Comparison of ENCODE assay signal across 8 cellular contexts in the genomic region with DNA sequence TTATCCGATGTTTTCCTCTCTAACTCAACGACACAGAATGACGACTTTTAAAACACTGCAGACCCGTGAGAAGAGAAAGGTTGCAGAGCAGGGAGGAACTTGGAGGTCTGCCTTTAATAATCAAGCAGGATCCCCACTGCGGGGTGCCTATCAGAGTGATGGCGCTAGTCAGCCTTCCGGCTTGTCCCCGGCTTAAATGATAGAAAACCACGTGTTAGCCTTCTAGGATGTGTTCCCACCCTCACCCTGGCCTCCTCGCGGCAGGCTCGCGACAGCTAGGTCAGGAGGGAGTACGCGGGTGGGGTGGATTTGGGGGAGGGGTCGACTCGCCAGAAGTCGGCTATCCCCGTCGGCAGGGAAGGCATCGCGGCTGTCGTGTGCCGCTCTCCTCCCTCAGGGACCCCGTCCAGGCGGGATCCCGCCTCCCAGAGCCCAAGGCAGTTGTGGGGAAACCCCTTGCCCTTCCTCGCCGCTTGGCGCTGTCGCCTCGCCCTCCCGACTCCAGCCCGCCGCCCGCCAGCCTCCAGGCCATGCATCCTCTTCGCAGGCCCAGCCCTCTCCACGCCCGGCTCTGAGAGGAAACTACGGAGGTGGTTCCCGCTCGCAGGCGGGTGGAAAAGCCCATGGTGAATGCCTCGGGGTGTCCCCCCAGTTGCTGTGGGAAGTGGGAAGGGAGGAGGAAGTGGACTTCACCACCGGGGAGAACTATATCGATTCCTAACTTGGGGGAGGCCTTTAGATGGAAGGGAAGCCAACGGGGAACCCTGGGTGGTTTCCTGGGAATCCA. TPM values are rescaled to one million over a fixed set of nuclear protein-coding genes. Genes with fewer than 3 reads are reported as not detected.
DNase-seq lines count a peak whose midpoint lies in the region; ATAC-seq, FAIRE-seq and TF ChIP-seq lines count a peak whose summit lies in the region.

No MANE protein-coding gene starts in this region.

- CTCF ChIA-PET in PC-9 (lab: Charles Lee): no interaction called here
- CTCF ChIA-PET in naive thymus-derived CD4-positive, alpha-beta T cell (lab: Charles Lee): interaction anchor here (0.7 to 3.1 kb wide), 5 partner anchors 65 to 445 kb away, joined by 3 to 16 read pairs (median 4); no protein-coding TSS in a partner anchor

- H3K4me3 Mint-ChIP-seq in activated T-cell treated with anti-CD3 and anti-CD28 coated beads, Interleukin-2, amount 50 U/mL, for 72 hours: peak overlapping the region; percentile 95 to 97
- peak overlapping the region; percentile 94 to 100 (median 98) for H3K4me3 Mint-ChIP-seq in naive thymus-derived CD4-positive, alpha-beta T cell
- peak overlapping the region; percentile 87 for H3K4me3 Mint-ChIP-seq in stimulated activated naive B cell treated with anti-CD40 and anti-IgM and Interleukin-4, amounts not matched to agents 10 μg/mL and 1 μg/mL and 100 μg/mL, for 72 hours

- peaks cover 38% of the 10 kb centered on the region for H3K4me1 Mint-ChIP-seq in activated T-cell treated with anti-CD3 and anti-CD28 coated beads, Interleukin-2, amount 50 U/mL, for 72 hours (ENCODE audit: low read depth)
- H3K4me1 Mint-ChIP-seq in naive thymus-derived CD4-positive, alpha-beta T cell: peaks cover 3 to 32% (median 14%) of the 10 kb centered on the region in 7 donors
- peaks cover 18 to 22% of the 10 kb centered on the region in 2 donors for H3K4me1 Mint-ChIP-seq in stimulated activated naive B cell treated with anti-CD40 and anti-IgM and Interleukin-4, amounts not matched to agents 10 μg/mL and 1 μg/mL and 100 μg/mL, for 72 hours

- H3K9me3 Mint-ChIP-seq in activated T-cell treated with anti-CD3 and anti-CD28 coated beads, Interleukin-2, amount 50 U/mL, for 72 hours: no peaks in the 10 kb centered on the region
- H3K9me3 Mint-ChIP-seq in naive thymus-derived CD4-positive, alpha-beta T cell: peaks cover 0 to 6% (median 0%) of the 10 kb centered on the region in 11 donors
- no peaks in the 10 kb centered on the region for H3K9me3 Mint-ChIP-seq in stimulated activated naive B cell treated with anti-CD40 and anti-IgM and Interleukin-4, amounts not matched to agents 10 μg/mL and 1 μg/mL and 100 μg/mL, for 72 hours

- H3K4me1 ChIP-seq in PC-9 (replicated peaks; ENCODE audit: insufficient read depth): peaks cover 63% of the 10 kb centered on the region
- H3K4me1 ChIP-seq in naive thymus-derived CD4-positive, alpha-beta T cell (ENCODE audit: control insufficient read depth in 2 of 2, insufficient read depth in 2 of 2, low read length in 2 of 2): peaks cover 17 to 30% of the 10 kb centered on the region in 2 donors

- H3K27ac ChIP-seq in PC-9: peak overlapping the region; percentile 94
- peak overlapping the region; percentile 90 for H3K27ac ChIP-seq in naive thymus-derived CD4-positive, alpha-beta T cell (ENCODE audit: low read depth, low read length)

- H3K27ac Mint-ChIP-seq in activated T-cell treated with anti-CD3 and anti-CD28 coated beads, Interleukin-2, amount 50 U/mL, for 72 hours: peak overlapping the region; percentile 96
- peak overlapping the region in 8 of 9 donors; percentile 97 to 100 (median 99) for H3K27ac Mint-ChIP-seq in naive thymus-derived CD4-positive, alpha-beta T cell
- H3K27ac Mint-ChIP-seq in stimulated activated naive B cell treated with anti-CD40 and anti-IgM and Interleukin-4, amounts not matched to agents 10 μg/mL and 1 μg/mL and 100 μg/mL, for 72 hours: peak overlapping the region; percentile 98

- peaks cover 3 to 4% of the 10 kb centered on the region in 2 donors for H3K36me3 Mint-ChIP-seq in activated T-cell treated with anti-CD3 and anti-CD28 coated beads, Interleukin-2, amount 50 U/mL, for 72 hours (ENCODE audit: insufficient read depth in 2 of 2)
- peaks cover 0 to 8% (median 0%) of the 10 kb centered on the region in 5 donors for H3K36me3 Mint-ChIP-seq in naive thymus-derived CD4-positive, alpha-beta T cell
- H3K36me3 Mint-ChIP-seq in stimulated activated naive B cell treated with anti-CD40 and anti-IgM and Interleukin-4, amounts not matched to agents 10 μg/mL and 1 μg/mL and 100 μg/mL, for 72 hours: peaks cover 6 to 14% of the 10 kb centered on the region in 2 donors

- H3K27me3 Mint-ChIP-seq in activated T-cell treated with anti-CD3 and anti-CD28 coated beads, Interleukin-2, amount 50 U/mL, for 72 hours (ENCODE audit: low read depth): no peaks in the 10 kb centered on the region
- H3K27me3 Mint-ChIP-seq in naive thymus-derived CD4-positive, alpha-beta T cell: peaks cover 0 to 13% (median 0%) of the 10 kb centered on the region in 5 donors
- H3K27me3 Mint-ChIP-seq in stimulated activated naive B cell treated with anti-CD40 and anti-IgM and Interleukin-4, amounts not matched to agents 10 μg/mL and 1 μg/mL and 100 μg/mL, for 72 hours: no peaks in the 10 kb centered on the region

- H3K9me2 ChIP-seq in PC-9 (ENCODE audit: insufficient read depth): no peaks in the 10 kb centered on the region

- H3F3A ChIP-seq in PC-9 (ENCODE audit: insufficient read depth, low read depth): peaks cover 47% of the 10 kb centered on the region

- no peak for FAIRE-seq in D721Med (lab: Jason Lieb, UNC)

- no peaks in the 10 kb centered on the region for H3K27me3 ChIP-seq in PC-9 (ENCODE audit: insufficient read depth, low read depth)
- H3K27me3 ChIP-seq in naive thymus-derived CD4-positive, alpha-beta T cell (ENCODE audit: control insufficient read depth in 2 of 2, insufficient read depth in 2 of 2, low read length in 2 of 2): no peaks in the 10 kb centered on the region

- H3K4me2 ChIP-seq in PC-9: peak overlapping the region; percentile 81

- POLR2A ChIA-PET in PC-9 (lab: Charles Lee; ENCODE audit: unreplicated experiment): interaction anchor here (0.6 kb wide), 1 partner anchor 170 kb away, joined by 8 read pairs; no protein-coding TSS in a partner anchor
- POLR2A ChIA-PET in naive thymus-derived CD4-positive, alpha-beta T cell (lab: Charles Lee): interaction anchor here (0.9 to 2.2 kb wide), 2 partner anchors 162 to 1833 kb away, joined by 3 to 10 read pairs; no protein-coding TSS in a partner anchor

- peaks cover 5% of the 10 kb centered on the region for H4K20me1 ChIP-seq in PC-9 (ENCODE audit: insufficient read depth)

- intact Hi-C loops in PC-9 (cut with micrococcal nuclease; ENCODE audit: unreplicated experiment): loop anchor here (1.0 to 5.0 kb wide), 9 partner anchors 17 to 504 kb away; partner anchors contain the start of genes ARPC5 and LAMC1
- intact Hi-C loops in naive thymus-derived CD4-positive, alpha-beta T cell (cut with micrococcal nuclease): loop anchor here (1.0 to 5.0 kb wide), 28 partner anchors 7 to 1846 kb away; partner anchors contain the start of genes IVNS1ABP (in 2 of the 2), RNF2 (in 2 of the 2), SWT1 (in 2 of the 2) and TRMT1L (in 2 of the 2)

- no peaks in the 10 kb centered on the region for H3K9me3 ChIP-seq in PC-9 (ENCODE audit: insufficient read depth, low read depth)
- no peaks in the 10 kb centered on the region for H3K9me3 ChIP-seq in naive thymus-derived CD4-positive, alpha-beta T cell (ENCODE audit: control insufficient read depth in 2 of 3, low read length in 3 of 3)

- H2AFZ ChIP-seq in PC-9: peak overlapping the region; percentile 84

- DNase-seq in D721Med (ENCODE audit: insufficient read length, low spot score) (no peak), HuH-7.5 (ENCODE audit: low spot score) (peak; percentile 18), PC-9 (peak; percentile 75 to 77), fibroblast of gingiva (ENCODE audit: low read depth) (peak; percentile 86)
- DNase-seq in activated T-cell treated with anti-CD3 and anti-CD28 coated beads, Interleukin-2, amount 50 U/mL, for 72 hours: peak; percentile 73 to 76
- DNase-seq in naive thymus-derived CD4-positive, alpha-beta T cell: peak; percentile 49 to 83 (median 55)
- DNase-seq in stimulated activated naive B cell treated with anti-CD40 and anti-IgM and Interleukin-4, amounts not matched to agents 10 μg/mL and 1 μg/mL and 100 μg/mL, for 72 hours: peak; percentile 78

- peaks cover 39% of the 10 kb centered on the region for H3K79me2 ChIP-seq in PC-9 (ENCODE audit: low read depth)

- H3K4me3 ChIP-seq in PC-9: peak overlapping the region; percentile 82
- peak overlapping the region; percentile 74 for H3K4me3 ChIP-seq in naive thymus-derived CD4-positive, alpha-beta T cell (ENCODE audit: low read length)

- peak; percentile 25 for ATAC-seq in GM21515 (IDR thresholded peaks at IDR 0.05; ENCODE audit: unreplicated experiment)
- peak; percentile 40 to 41 for ATAC-seq in activated T-cell treated with anti-CD3 and anti-CD28 coated beads, Interleukin-2, amount 50 U/mL, for 72 hours (replicated peaks in 1 of 2)
- ATAC-seq in naive thymus-derived CD4-positive, alpha-beta T cell: peak; percentile 24
- ATAC-seq in stimulated activated naive B cell treated with anti-CD40 and anti-IgM and Interleukin-4, amounts not matched to agents 10 μg/mL and 1 μg/mL and 100 μg/mL, for 72 hours (replicated peaks): peak; percentile 48 to 54

- peaks cover 10% of the 10 kb centered on the region; the same call in 1 of the 2 replicates for H3K36me3 ChIP-seq in PC-9 (ENCODE audit: low read depth)
- peaks cover 0 to 12% (median 0%) of the 10 kb centered on the region in 3 experiments for H3K36me3 ChIP-seq in naive thymus-derived CD4-positive, alpha-beta T cell (ENCODE audit: control insufficient read depth in 2 of 3, insufficient read depth in 3 of 3, low read length in 3 of 3)

- BruUV-seq in PC-9 (replicated peaks; lab: Mats Ljungman, UMichigan): no TSS peak

- TF ChIP-seq CTCF in D721Med (IDR thresholded peaks at IDR 0.05; ENCODE audit: insufficient read depth, missing control alignments) (peak; percentile 29), PC-9 (conservative IDR thresholded peaks at IDR 0.05) (peak; percentile 22; the same call in 1 of the 2 replicates)

RNA-seq across cellular contexts. Expression of gene SMG7, which starts 1.1 kb away (rescaled TPM):
- 56.0 and 72.9 TPM in 2 replicates for total RNA-seq in PC-9 (2021)
- total RNA-seq in activated T-cell treated with anti-CD3 and anti-CD28 coated beads, Interleukin-2, amount 50 U/mL, for 72 hours: 10 to 100 TPM; 57.9 to 69.8 TPM
- total RNA-seq in naive thymus-derived CD4-positive, alpha-beta T cell: 10 to 100 TPM; 50.2 to 87.7 (median 60.1) TPM
- polyA plus RNA-seq in naive thymus-derived CD4-positive, alpha-beta T cell: 10 to 100 TPM; 24.7 to 35.0 TPM

RNA-seq across cellular contexts. Expression of gene NMNAT2, which starts 53.0 kb away (rescaled TPM):
- 22.5 and 29.2 TPM in 2 replicates for total RNA-seq in PC-9 (2021)
- not detected for total RNA-seq in activated T-cell treated with anti-CD3 and anti-CD28 coated beads, Interleukin-2, amount 50 U/mL, for 72 hours
- under 1 TPM in 2 of 5 experiments, not detected in 3; 0.07 to 0.24 TPM for total RNA-seq in naive thymus-derived CD4-positive, alpha-beta T cell
- not detected for polyA plus RNA-seq in naive thymus-derived CD4-positive, alpha-beta T cell

Comparison
In these comparisons a context has a peak if more than half of its experiments do, and no peak if none do; other contexts are left out.
1. RNA of gene NMNAT2, which starts 53.0 kb away (total RNA-seq): 22.5 to 29.2 TPM in PC-9; not detected in activated T-cell treated with anti-CD3 and anti-CD28 coated beads, Interleukin-2, amount 50 U/mL, for 72 hours and 0.07 to 0.24 TPM in naive thymus-derived CD4-positive, alpha-beta T cell; every median in the first group is over 10 times any median in the second.
2. Peak in every context shown above with its lines, with median percentiles within 50 percentile points of each other: ATAC-seq, H3K27ac Mint-ChIP-seq and H3K4me3 Mint-ChIP-seq.